Comparison of ENCODE assay signal across 21 cellular contexts in genomic region chr4:25397305-25397704, GRCh38. TPM values are rescaled to one million over a fixed set of nuclear protein-coding genes. Genes with fewer than 3 reads are reported as not detected.
DNase-seq lines count a peak whose midpoint lies in the region; ATAC-seq and TF ChIP-seq lines count a peak whose summit lies in the region.
"Had no signal": no experiment of that assay in that cellular context is flagged by ENCODE, and none has a peak within 500 bp of the region (broad histone marks: within the 10 kb centered on the region; RNA-seq: fewer than 3 reads in every experiment).

No MANE protein-coding gene starts in this region.

- TF ChIP-seq CTCF in endothelial cell (IDR thresholded peaks at IDR 0.05; ENCODE audit: unreplicated experiment): no peak

- no peaks in the 10 kb centered on the region for H3K27me3 Mint-ChIP-seq in activated naive CD4-positive, alpha-beta T cell treated with anti-CD3 and anti-CD28 coated beads, Interleukin-2, amount 50 U/mL, for 24 hours
- peaks cover 1% of the 10 kb centered on the region for H3K27me3 Mint-ChIP-seq in endothelial cell (ENCODE audit: unreplicated experiment)
- H3K27me3 Mint-ChIP-seq: CD4-positive, alpha-beta memory T cell; CD4-positive, CD25-positive, alpha-beta regulatory T cell; CD8-positive, alpha-beta memory T cell had no signal

- no peaks in the 10 kb centered on the region for H3K9me3 Mint-ChIP-seq in activated naive CD4-positive, alpha-beta T cell treated with anti-CD3 and anti-CD28 coated beads, Interleukin-2, amount 50 U/mL, for 24 hours
- H3K9me3 Mint-ChIP-seq in endothelial cell (ENCODE audit: unreplicated experiment): no peaks in the 10 kb centered on the region

- in situ Hi-C loops in ACHN (cut with HindIII; ENCODE audit: low pct_ligation_motif_present, low pct_unique_long_range_greater_than_20kb, low sequenced_read_pairs): no loop called here

- DNase-seq in activated naive CD4-positive, alpha-beta T cell (lab: John Stamatoyannopoulos, UW): no peak
- no peak for DNase-seq in endothelial cell (ENCODE audit: low spot score)
- DNase-seq in ACHN: no peak
- DNase-seq: BE2C; C1 segment of cervical spinal cord; CD4-positive, alpha-beta memory T cell; CD4-positive, CD25-positive, alpha-beta regulatory T cell; CD8-positive, alpha-beta memory T cell; COR-L47; DMS 273 treated with DMSO at 0.1 percent for 48 hours; DMS153; DMS53; DMS79; DND-41; EL; GDM1 had no signal

- H3K4me1 Mint-ChIP-seq in activated naive CD4-positive, alpha-beta T cell treated with anti-CD3 and anti-CD28 coated beads, Interleukin-2, amount 50 U/mL, for 24 hours: no peaks in the 10 kb centered on the region
- no peaks in the 10 kb centered on the region for H3K4me1 Mint-ChIP-seq in endothelial cell (ENCODE audit: unreplicated experiment)
- H3K4me1 Mint-ChIP-seq: CD14-positive monocyte had no signal

- H3K36me3 Mint-ChIP-seq in activated naive CD4-positive, alpha-beta T cell treated with anti-CD3 and anti-CD28 coated beads, Interleukin-2, amount 50 U/mL, for 24 hours: peaks cover 41% of the 10 kb centered on the region
- peaks cover 44% of the 10 kb centered on the region for H3K36me3 Mint-ChIP-seq in endothelial cell (ENCODE audit: low read depth, unreplicated experiment)

- ATAC-seq in HG03095 (IDR thresholded peaks at IDR 0.05; ENCODE audit: unreplicated experiment): no peak
- ATAC-seq: A549, GM12878 had no signal

- peak overlapping the region; percentile 44 for H3K27ac Mint-ChIP-seq in activated naive CD4-positive, alpha-beta T cell treated with anti-CD3 and anti-CD28 coated beads, Interleukin-2, amount 50 U/mL, for 24 hours
- H3K27ac Mint-ChIP-seq in endothelial cell (ENCODE audit: unreplicated experiment): no peak overlapping the region
- H3K27ac Mint-ChIP-seq: CD4-positive, alpha-beta memory T cell had no signal

- no peak overlapping the region for H3K4me3 Mint-ChIP-seq in activated naive CD4-positive, alpha-beta T cell treated with anti-CD3 and anti-CD28 coated beads, Interleukin-2, amount 50 U/mL, for 24 hours
- peak overlapping the region; percentile 79 for H3K4me3 Mint-ChIP-seq in endothelial cell (ENCODE audit: unreplicated experiment)
- H3K4me3 Mint-ChIP-seq: CD14-positive monocyte; CD4-positive, alpha-beta memory T cell; CD4-positive, CD25-positive, alpha-beta regulatory T cell; CD8-positive, alpha-beta memory T cell had no signal

RNA-seq across cellular contexts. Expression of gene ANAPC4, which starts 20.2 kb away (rescaled TPM):
- 20.1 TPM for total RNA-seq in endothelial cell (ENCODE audit: unreplicated experiment)
